ENCODE assay signal across 1 cellular context in the genomic region with DNA sequence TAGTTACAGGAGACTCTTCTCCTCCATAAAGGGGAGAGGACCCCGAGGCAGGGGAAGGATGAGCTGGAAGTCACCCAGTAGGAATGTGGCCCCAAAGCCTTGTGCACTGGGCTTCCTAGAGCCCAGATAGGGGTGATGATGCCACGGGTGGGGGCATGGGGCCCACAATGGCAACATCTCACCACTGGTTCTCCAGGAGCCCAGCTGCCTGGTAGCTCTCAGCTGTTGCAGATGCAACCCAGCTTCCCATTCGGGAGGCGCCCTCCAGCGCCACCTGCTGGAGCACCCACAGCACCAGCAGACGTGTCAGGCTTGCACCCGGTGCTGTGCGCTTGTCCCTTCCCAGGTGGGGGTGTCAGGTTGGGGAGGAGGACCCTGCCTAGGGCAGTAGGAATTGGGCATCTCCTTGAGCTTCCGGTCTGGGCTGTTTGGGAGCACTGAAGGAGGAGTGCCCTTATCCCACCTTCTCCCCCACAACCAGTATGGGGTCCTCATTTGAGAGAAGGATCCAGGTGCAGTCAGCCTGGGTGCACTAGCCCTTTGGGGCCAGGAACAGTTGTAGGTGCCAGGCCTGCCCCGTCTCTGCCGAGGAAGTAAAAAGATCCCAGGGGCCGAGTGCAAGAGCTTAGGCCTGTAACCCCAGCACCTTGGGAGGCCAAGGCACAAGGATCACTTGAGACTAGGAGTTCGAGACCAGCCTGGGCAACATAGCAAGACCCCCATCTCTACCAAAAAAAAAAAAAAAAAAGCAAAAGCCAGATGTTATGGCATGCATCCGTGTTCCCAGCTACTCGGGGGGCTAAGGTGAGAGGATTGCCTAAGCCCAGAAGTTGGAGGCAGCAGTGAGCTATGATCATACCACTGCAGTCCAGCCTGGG.
TF ChIP-seq lines count a peak whose summit lies in the region.

No MANE protein-coding gene starts in this region.

TF ChIP-seq in IMR-90, 13 proteins besides CTCF, POLR2A, EP300 and RAD21:
- TF ChIP-seq FOS (IDR thresholded peaks at IDR 0.05; ENCODE audit: low read depth, low read length) (no peak), NFE2L2 (IDR thresholded peaks at IDR 0.05; ENCODE audit: low read depth, low read length) (no peak), ELK1 (IDR thresholded peaks at IDR 0.05; ENCODE audit: borderline replicate concordance, low read depth, low read length) (no peak), BHLHE40 (IDR thresholded peaks at IDR 0.05; ENCODE audit: low read depth, low read length) (no peak), MAFK (IDR thresholded peaks at IDR 0.05; ENCODE audit: low read depth, low read length) (no peak), MAZ (IDR thresholded peaks at IDR 0.05; ENCODE audit: borderline replicate concordance, low read depth, low read length) (no peak), RCOR1 (IDR thresholded peaks at IDR 0.05; ENCODE audit: insufficient replicate concordance, low read length) (no peak), RFX5 (IDR thresholded peaks at IDR 0.05; ENCODE audit: low read depth, low read length) (no peak), SMC3 (IDR thresholded peaks at IDR 0.05; ENCODE audit: low read depth, low read length) (peak; percentile 83), CEBPB (IDR thresholded peaks at IDR 0.05; ENCODE audit: low read depth, low read length) (0 out of 2 replicates have a peak, but pooled peaks have one; percentile 18), MXI1 (IDR thresholded peaks at IDR 0.05; ENCODE audit: borderline replicate concordance, low read depth, low read length) (no peak)
- TF ChIP-seq, protein P1, sequence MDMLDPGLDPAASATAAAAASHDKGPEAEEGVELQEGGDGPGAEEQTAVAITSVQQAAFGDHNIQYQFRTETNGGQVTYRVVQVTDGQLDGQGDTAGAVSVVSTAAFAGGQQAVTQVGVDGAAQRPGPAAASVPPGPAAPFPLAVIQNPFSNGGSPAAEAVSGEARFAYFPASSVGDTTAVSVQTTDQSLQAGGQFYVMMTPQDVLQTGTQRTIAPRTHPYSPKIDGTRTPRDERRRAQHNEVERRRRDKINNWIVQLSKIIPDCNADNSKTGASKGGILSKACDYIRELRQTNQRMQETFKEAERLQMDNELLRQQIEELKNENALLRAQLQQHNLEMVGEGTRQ (IDR thresholded peaks at IDR 0.05; ENCODE audit: low read depth, low read length), result no peak
